ENCODE assay signal across 9 cellular contexts in the genomic region with DNA sequence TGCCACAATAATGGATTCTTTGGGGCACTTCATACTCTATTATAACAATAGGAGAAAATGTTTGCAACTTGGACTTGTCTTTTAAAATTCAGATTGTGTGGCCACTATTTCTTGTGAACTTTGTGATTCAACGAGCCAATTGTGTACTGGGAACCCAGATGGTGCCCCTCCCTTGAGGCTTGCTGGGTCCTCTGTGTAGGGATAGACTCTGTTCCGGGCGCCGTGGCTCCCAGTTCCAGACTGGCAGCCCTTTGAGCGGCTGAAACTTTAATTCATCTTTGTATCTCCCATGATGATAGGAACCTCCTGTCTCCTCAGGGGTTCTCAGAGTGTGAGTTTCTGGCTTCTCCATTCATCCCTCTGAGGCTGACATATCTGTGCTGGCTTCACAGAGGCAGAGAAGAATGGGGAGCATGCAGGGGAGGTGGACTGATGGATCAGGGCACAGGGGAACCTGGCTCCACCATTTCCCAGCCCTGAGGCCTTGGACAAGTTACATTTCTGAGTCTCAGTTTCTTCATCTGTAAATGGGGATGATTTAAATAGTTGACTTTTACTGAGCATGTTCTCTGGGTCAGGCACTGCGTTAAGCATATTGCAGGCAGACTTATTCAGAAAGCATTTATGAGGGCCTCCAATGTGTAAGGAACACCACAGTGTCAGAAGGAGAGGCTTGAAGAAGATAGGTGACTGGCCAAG. TPM values are rescaled to one million over a fixed set of nuclear protein-coding genes. Genes with fewer than 3 reads are reported as not detected.
DNase-seq lines count a peak whose midpoint lies in the region; ATAC-seq, FAIRE-seq and TF ChIP-seq lines count a peak whose summit lies in the region.
"Had no signal": no experiment of that assay in that cellular context is flagged by ENCODE, and none has a peak within 500 bp of the region (broad histone marks: within the 10 kb centered on the region; RNA-seq: fewer than 3 reads in every experiment).

No MANE protein-coding gene starts in this region.

- dilution Hi-C loops in endothelial cell of umbilical vein (cut with MboI; ENCODE audit: extremely low pct_ligation_motif_present, low sequenced_read_pairs), result no loop called here

- H3K9me1 ChIP-seq in endothelial cell of umbilical vein (replicated peaks; ENCODE audit: control insufficient read depth, extremely low read depth, insufficient read depth, low read length), result no peaks in the 10 kb centered on the region

- no peak overlapping the region for H2AFZ ChIP-seq in OCI-LY7 (ENCODE audit: low read length)
- H2AFZ ChIP-seq in endothelial cell of umbilical vein (ENCODE audit: low read depth, low read length), result no peak overlapping the region

- TF ChIP-seq CTCF in OCI-LY7 (conservative IDR thresholded peaks at IDR 0.05; ENCODE audit: low read length) (no peak), endothelial cell of umbilical vein (IDR thresholded peaks at IDR 0.05; ENCODE audit: extremely low read depth in 1 of 2, insufficient read depth in 1 of 2, low read depth in 1 of 2, low read length in 2 of 2) (no peak)

- peak overlapping the region; percentile 95 to 99 (median 98) for H3K27ac Mint-ChIP-seq in CD4-positive, alpha-beta memory T cell

- H3K27ac ChIP-seq in CD4-positive, alpha-beta memory T cell (ENCODE audit: low read depth, low read length), result peak overlapping the region; percentile 89
- H3K27ac ChIP-seq in OCI-LY7 (ENCODE audit: low read depth, low read length, poor library complexity, severe bottlenecking) (peak overlapping the region; percentile 95), endothelial cell of umbilical vein (ENCODE audit: insufficient read depth, low read depth, low read length) (peak overlapping the region; percentile 54)

- peaks cover 0 to 8% (median 6%) of the 10 kb centered on the region in 8 donors for H3K9me3 Mint-ChIP-seq in CD4-positive, alpha-beta memory T cell

- POLR2A ChIA-PET in CD4-positive, alpha-beta memory T cell (lab: Charles Lee; ENCODE audit: partially characterized antibody), result interaction anchor here (1.4 to 4.7 kb wide), 2 partner anchors 15 to 58 kb away, joined by 3 to 188 read pairs; no protein-coding TSS in a partner anchor
- POLR2A ChIA-PET in OCI-LY7 (lab: Charles Lee) (no interaction called here), endothelial cell of umbilical vein (lab: Charles Lee) (interaction anchor here (2.0 kb wide), 1 partner anchor 55 kb away, joined by 4 read pairs; no protein-coding TSS in a partner anchor)

- H4K20me1 ChIP-seq in OCI-LY7 (ENCODE audit: insufficient read depth, low read length), result no peaks in the 10 kb centered on the region
- H4K20me1 ChIP-seq in endothelial cell of umbilical vein (replicated peaks; ENCODE audit: control insufficient read depth, extremely low read depth, insufficient read depth, low read length), result no peaks in the 10 kb centered on the region

- no peak for ATAC-seq in GM21423 (IDR thresholded peaks at IDR 0.05; ENCODE audit: unreplicated experiment)

- no peaks in the 10 kb centered on the region for H3K27me3 ChIP-seq in CD4-positive, alpha-beta memory T cell (ENCODE audit: insufficient read depth, low read length)
- no peaks in the 10 kb centered on the region for H3K27me3 ChIP-seq in endothelial cell of umbilical vein (ENCODE audit: control insufficient read depth in 2 of 2, insufficient read depth in 2 of 2, low read length in 2 of 2)

- H3K9me3 ChIP-seq in CD4-positive, alpha-beta memory T cell (ENCODE audit: control insufficient read depth in 1 of 2, low read length in 2 of 2), result no peaks in the 10 kb centered on the region
- H3K9me3 ChIP-seq in OCI-LY7 (ENCODE audit: low read length), result peaks cover 7% of the 10 kb centered on the region; the same call in 1 of the 2 replicates
- H3K9me3 ChIP-seq in endothelial cell of umbilical vein (replicated peaks; ENCODE audit: control insufficient read depth, insufficient read depth, low read length), result no peaks in the 10 kb centered on the region

- DNase-seq in CD4-positive, alpha-beta memory T cell, result no peak
- DNase-seq in OCI-LY7 (ENCODE audit: low spot score), result no peak
- no peak for DNase-seq in endothelial cell of umbilical vein (ENCODE audit: low read depth, low spot score)
- DNase-seq in posterior vena cava (ENCODE audit: low spot score), result peak; percentile 61
- DNase-seq in NCI-H226, result no peak
- no peak for DNase-seq in NCI-H526 treated with DMSO at 0.1 percent for 48 hours (lab: John Stamatoyannopoulos, UW)
- DNase-seq in NCI-H524 treated with DMSO at 0.1 percent for 48 hours (lab: John Stamatoyannopoulos, UW), result no peak
- DNase-seq: DMS153 had no signal

- no peak overlapping the region for H3K9ac ChIP-seq in endothelial cell of umbilical vein (replicated peaks; ENCODE audit: extremely low read depth, insufficient read depth, low read length)

- H3K36me3 Mint-ChIP-seq in CD4-positive, alpha-beta memory T cell, result peaks cover under 1 to 6% of the 10 kb centered on the region in 2 donors

- H3K4me3 Mint-ChIP-seq in CD4-positive, alpha-beta memory T cell, result peak overlapping the region; percentile 84 to 93 (median 86)

- H3K36me3 ChIP-seq in CD4-positive, alpha-beta memory T cell (ENCODE audit: insufficient read depth, low read length), result no peaks in the 10 kb centered on the region
- H3K36me3 ChIP-seq in OCI-LY7 (ENCODE audit: insufficient read depth, low read length), result no peaks in the 10 kb centered on the region
- no peaks in the 10 kb centered on the region for H3K36me3 ChIP-seq in endothelial cell of umbilical vein (ENCODE audit: control insufficient read depth in 2 of 2, extremely low read depth in 1 of 2, insufficient read depth in 2 of 2, low read length in 2 of 2)

- no peaks in the 10 kb centered on the region for H3K27me3 Mint-ChIP-seq in CD4-positive, alpha-beta memory T cell

- CTCF ChIA-PET in CD4-positive, alpha-beta memory T cell (lab: Charles Lee; ENCODE audit: partially characterized antibody), result interaction anchor here (11.3 kb wide), 1 partner anchor 59 kb away, joined by 162 read pairs; the partner anchor contains the start of gene PLEKHO2
- CTCF ChIA-PET in OCI-LY7 (lab: Charles Lee; ENCODE audit: unreplicated experiment), result no interaction called here
- CTCF ChIA-PET in endothelial cell of umbilical vein (lab: Charles Lee), result no interaction called here

- no peaks in the 10 kb centered on the region for H3K79me2 ChIP-seq in OCI-LY7 (ENCODE audit: insufficient read depth, low read depth, low read length)
- H3K79me2 ChIP-seq in endothelial cell of umbilical vein (ENCODE audit: control insufficient read depth, insufficient read depth, low read length), result no peaks in the 10 kb centered on the region

- no peaks in the 10 kb centered on the region for H3K9me2 ChIP-seq in OCI-LY7 (ENCODE audit: insufficient read depth, low read length)

- no peak for FAIRE-seq in endothelial cell of umbilical vein (lab: Jason Lieb, UNC)

- H3K4me3 ChIP-seq in CD4-positive, alpha-beta memory T cell (ENCODE audit: low read length in 2 of 2), result peak overlapping the region in 1 of 2 donors; percentile 59
- H3K4me3 ChIP-seq in OCI-LY7 (ENCODE audit: low read depth, low read length, poor library complexity, severe bottlenecking) (peak overlapping the region; percentile 72), endothelial cell of umbilical vein (replicated peaks in 1 of 3; ENCODE audit: insufficient read depth in 1 of 3, low read depth in 1 of 3, low read length in 3 of 3) (no peak overlapping the region)

- H3K4me2 ChIP-seq in OCI-LY7 (ENCODE audit: low read length), result peak overlapping the region; percentile 96
- no peak overlapping the region for H3K4me2 ChIP-seq in endothelial cell of umbilical vein (ENCODE audit: insufficient read depth, low read length)

- no peak for TF ChIP-seq POLR2A in endothelial cell of umbilical vein (IDR thresholded peaks at IDR 0.05; ENCODE audit: low read depth, low read length)

- H3K4me1 ChIP-seq in CD4-positive, alpha-beta memory T cell (ENCODE audit: insufficient read depth, low read length), result peaks cover 67% of the 10 kb centered on the region
- H3K4me1 ChIP-seq in OCI-LY7 (ENCODE audit: insufficient read depth, low read length, poor library complexity, severe bottlenecking), result peaks cover 55% of the 10 kb centered on the region
- H3K4me1 ChIP-seq in endothelial cell of umbilical vein (ENCODE audit: control insufficient read depth, extremely low read depth, insufficient read depth, low read length), result peaks cover 44% of the 10 kb centered on the region

- BruUV-seq in OCI-LY7 (replicated peaks; lab: Mats Ljungman, UMichigan) (no TSS peak), endothelial cell of umbilical vein (replicated peaks; lab: Mats Ljungman, UMichigan) (no TSS peak)

- H3K4me1 Mint-ChIP-seq in CD4-positive, alpha-beta memory T cell, result peaks cover 46 to 71% (median 60%) of the 10 kb centered on the region in 4 donors

- intact Hi-C loops in CD4-positive, alpha-beta memory T cell (cut with micrococcal nuclease), result no loop called here
- intact Hi-C loops in OCI-LY7 (cut with micrococcal nuclease; ENCODE audit: unreplicated experiment), result loop anchor here (10.0 kb wide), 1 partner anchor 1422 kb away; no protein-coding TSS in a partner anchor
- intact Hi-C loops in endothelial cell of umbilical vein (cut with micrococcal nuclease), result no loop called here
- intact Hi-C loops in posterior vena cava (cut with DNase I), result loop anchor here (5.0 to 10.0 kb wide), 2 partner anchors 52 to 54 kb away; partner anchors contain the start of gene PLEKHO2 (in 2 of the 2)

RNA-seq across cellular contexts. Expression of gene ANKDD1A, which starts 15.2 kb away (rescaled TPM):
- total RNA-seq in CD4-positive, alpha-beta memory T cell, result 1 to 10 TPM; 4.5 to 5.9 TPM
- 1 to 10 TPM in 1 of 2 donors, under 1 TPM in 1; 0.16 to 1.7 TPM for polyA plus RNA-seq in CD4-positive, alpha-beta memory T cell
- total RNA-seq in OCI-LY7 (2014; rRNA removed; shearing (Covaris generic)), result 0.88 and 2.1 TPM in 2 replicates
- 3.1 and 5.1 TPM in 2 replicates for total RNA-seq in OCI-LY7 (2022)
- total RNA-seq in endothelial cell of umbilical vein, result 2.4 and 2.6 TPM in 2 replicates
- 1.8 and 2.0 TPM in 2 replicates for polyA plus RNA-seq in endothelial cell of umbilical vein
- polyA plus RNA-seq in endothelial cell of umbilical vein (2011; cell fraction: cytosol; rRNA removed), result 1.4 and 1.9 TPM in 2 replicates
- 4.1 and 5.6 TPM in 2 replicates for polyA plus RNA-seq in endothelial cell of umbilical vein (2011; cell fraction: nucleus; rRNA removed)
- polyA plus RNA-seq in endothelial cell of umbilical vein (2012), result 1.9 and 2.4 TPM in 2 replicates
- 3.2 and 3.3 TPM in 2 replicates for polyA minus RNA-seq in endothelial cell of umbilical vein
- polyA minus RNA-seq in endothelial cell of umbilical vein (2011; cell fraction: cytosol; rRNA and poly(A)+ RNA removed), result not detected
- polyA minus RNA-seq in endothelial cell of umbilical vein (2011; cell fraction: nucleus; rRNA and poly(A)+ RNA removed), result 4.1 and 5.7 TPM in 2 replicates
- total RNA-seq in posterior vena cava, result 10 to 100 TPM; 17.1 to 25.1 TPM

RNA-seq across cellular contexts. Expression of gene PLEKHO2, which starts 54.8 kb away (rescaled TPM):
- 10 to 100 TPM; 22.7 to 24.1 TPM for total RNA-seq in CD4-positive, alpha-beta memory T cell
- polyA plus RNA-seq in CD4-positive, alpha-beta memory T cell, result 10 to 100 TPM; 10.6 to 29.1 TPM
- 10.1 and 12.0 TPM in 2 replicates for total RNA-seq in OCI-LY7 (2014; rRNA removed; shearing (Covaris generic))
- 21.3 and 24.5 TPM in 2 replicates for total RNA-seq in OCI-LY7 (2022)
- total RNA-seq in endothelial cell of umbilical vein, result 20.7 and 24.9 TPM in 2 replicates
- polyA plus RNA-seq in endothelial cell of umbilical vein, result 21.9 and 23.9 TPM in 2 replicates
- polyA plus RNA-seq in endothelial cell of umbilical vein (2011; cell fraction: cytosol; rRNA removed), result 17.5 and 20.2 TPM in 2 replicates
- polyA plus RNA-seq in endothelial cell of umbilical vein (2011; cell fraction: nucleus; rRNA removed), result 18.5 and 19.2 TPM in 2 replicates
- polyA plus RNA-seq in endothelial cell of umbilical vein (2012), result 15.5 and 18.0 TPM in 2 replicates
- 22.7 and 24.0 TPM in 2 replicates for polyA minus RNA-seq in endothelial cell of umbilical vein
- polyA minus RNA-seq in endothelial cell of umbilical vein (2011; cell fraction: cytosol; rRNA and poly(A)+ RNA removed), result 0.82 TPM
- polyA minus RNA-seq in endothelial cell of umbilical vein (2011; cell fraction: nucleus; rRNA and poly(A)+ RNA removed), result 9.4 and 10.0 TPM in 2 replicates
- total RNA-seq in posterior vena cava, result 10 to 100 TPM; 40.9 to 50.1 TPM

Comparison
In these comparisons a context has a peak if more than half of its experiments do, and no peak if none do; other contexts are left out.
1. intact Hi-C loops: an anchor here in OCI-LY7 (10.0 kb wide) and posterior vena cava (5.0 to 10.0 kb wide); none called in CD4-positive, alpha-beta memory T cell and endothelial cell of umbilical vein.